Comparison of ENCODE assay signal across 2 cellular contexts in genomic region chr18:3985030-3985429, GRCh38.
TF ChIP-seq lines count a peak whose summit lies in the region.

No MANE protein-coding gene starts in this region.

TF ChIP-seq in A549, 52 proteins besides CTCF, POLR2A, EP300 and RAD21 (continued from another document):
- TF ChIP-seq HOXB13 (CRISPR knock-in tag; IDR thresholded peaks at IDR 0.05; ENCODE audit: low read depth): no peak
- TF ChIP-seq NPAS2 (CRISPR knock-in tag; IDR thresholded peaks at IDR 0.05; ENCODE audit: borderline replicate concordance): no peak
- TF ChIP-seq FOSB (CRISPR knock-in tag; IDR thresholded peaks at IDR 0.05): no peak
- no peak for TF ChIP-seq ELK1 (IDR thresholded peaks at IDR 0.05; ENCODE audit: low read depth, low read length)
- no peak for TF ChIP-seq KDM1A (IDR thresholded peaks at IDR 0.05; ENCODE audit: low read depth)
- no peak for TF ChIP-seq CHD4 (IDR thresholded peaks at IDR 0.05; ENCODE audit: borderline replicate concordance)

TF ChIP-seq in WTC11, 78 proteins besides CTCF, POLR2A, EP300 and RAD21 (continued from another document):
- TF ChIP-seq ATF2 (CRISPR knock-in tag; IDR thresholded peaks at IDR 0.05; ENCODE audit: borderline replicate concordance, low read depth): no peak
- no peak for TF ChIP-seq MAX (CRISPR knock-in tag; IDR thresholded peaks at IDR 0.05)
- no peak for TF ChIP-seq PREB (CRISPR knock-in tag; IDR thresholded peaks at IDR 0.05; ENCODE audit: borderline replicate concordance)
- no peak for TF ChIP-seq JUN (CRISPR knock-in tag; IDR thresholded peaks at IDR 0.05)
- no peak for TF ChIP-seq ZNF532 (CRISPR knock-in tag; IDR thresholded peaks at IDR 0.05; ENCODE audit: borderline replicate concordance)
